In genomic region chr22:43292633-43293025, GRCh38 we compare ENCODE assay signal across 22 cellular contexts. TPM values are rescaled to one million over a fixed set of nuclear protein-coding genes. Genes with fewer than 3 reads are reported as not detected.
DNase-seq lines count a peak whose midpoint lies in the region; ATAC-seq and TF ChIP-seq lines count a peak whose summit lies in the region.
"Had no signal": no experiment of that assay in that cellular context is flagged by ENCODE, and none has a peak within 500 bp of the region (broad histone marks: within the 10 kb centered on the region; RNA-seq: fewer than 3 reads in every experiment).

No MANE protein-coding gene starts in this region.

- H3F3A ChIP-seq in neural progenitor cell (ENCODE audit: low read depth): peaks cover 9% of the 10 kb centered on the region

- H3K4me3 ChIP-seq in neural progenitor cell (no peak overlapping the region), thyroid gland (replicated peaks in 1 of 3) (no peak overlapping the region)
- H3K4me3 ChIP-seq: A549 had no signal

- H3K4me1 ChIP-seq in neural progenitor cell (peaks cover 45% of the 10 kb centered on the region), thyroid gland (peaks cover 17 to 46% of the 10 kb centered on the region in 2 donors)

- H3K9me3 Mint-ChIP-seq in neural progenitor cell: no peaks in the 10 kb centered on the region
- H3K9me3 Mint-ChIP-seq: T-helper 2 cell treated with Interferon-gamma antibody and Interleukin-4, amounts not matched to agents 5 μg/mL and 100 μg/mL, for 36 hours; WTC11 had no signal

- H3K9ac ChIP-seq in neural progenitor cell: no peak overlapping the region

- no peak overlapping the region for H3K4me3 Mint-ChIP-seq in neural progenitor cell
- H3K4me3 Mint-ChIP-seq: activated CD8-positive, alpha-beta T cell treated with anti-CD3 and anti-CD28 coated beads, Interleukin-2, amount 10 ng/mL, durations not matched to agents 7 days and 5 days; T-helper 2 cell treated with Interferon-gamma antibody and Interleukin-4, amounts not matched to agents 5 μg/mL and 100 μg/mL, for 36 hours; WTC11 had no signal

- peaks cover 68% of the 10 kb centered on the region for H3K4me1 Mint-ChIP-seq in neural progenitor cell
- H3K4me1 Mint-ChIP-seq: WTC11 had no signal

- TF ChIP-seq POLR2A in thyroid gland (IDR thresholded peaks at IDR 0.05): no peak

- H2AFZ ChIP-seq in neural progenitor cell (replicated peaks): no peak overlapping the region

- H3K36me3 ChIP-seq in neural progenitor cell (no peaks in the 10 kb centered on the region), thyroid gland (no peaks in the 10 kb centered on the region)

- peaks cover 49% of the 10 kb centered on the region for H4K20me1 ChIP-seq in neural progenitor cell (ENCODE audit: low read depth)

- H3K27ac ChIP-seq in VCaP: peak overlapping the region; percentile 58
- H3K27ac ChIP-seq in neural progenitor cell: no peak overlapping the region
- no peak overlapping the region for H3K27ac ChIP-seq in thyroid gland
- H3K27ac ChIP-seq: SK-N-MC had no signal

- peaks cover 18% of the 10 kb centered on the region for H3K27me3 Mint-ChIP-seq in neural progenitor cell (ENCODE audit: insufficient read depth, low read depth)

- DNase-seq in SHP77 treated with DMSO at 0.1 percent for 48 hours (lab: John Stamatoyannopoulos, UW): peak; percentile 21
- DNase-seq in SHP77 (lab: John Stamatoyannopoulos, UW): no peak
- no peak for DNase-seq in neural progenitor cell (ENCODE audit: low spot score)
- DNase-seq in hippocampal formation (lab: John Stamatoyannopoulos, UW): no peak
- no peak for DNase-seq in medulla oblongata (ENCODE audit: extremely low spot score)
- no peak for DNase-seq in thyroid gland
- DNase-seq: activated CD8-positive, alpha-beta T cell treated with anti-CD3 and anti-CD28 coated beads, Interleukin-2, amount 10 ng/mL, durations not matched to agents 7 days and 5 days; activated T-cell treated with anti-CD3 and anti-CD28 coated beads, Interleukin-2, amount 50 U/mL, for 1 hour; amniotic stem cell; Karpas-422; NCI-H2081; NCI-H82; stimulated activated CD4-positive, alpha-beta T cell treated with anti-CD3 and anti-CD28 coated beads, Interleukin-2, amount 100 ng/mL, for 24 hours; stimulated activated naive CD4-positive, alpha-beta T cell had no signal

- intact Hi-C loops in thyroid gland (cut with DNase I): no loop called here

- peak overlapping the region; percentile 6 for H3K27ac Mint-ChIP-seq in neural progenitor cell
- H3K27ac Mint-ChIP-seq: activated CD8-positive, alpha-beta T cell treated with anti-CD3 and anti-CD28 coated beads, Interleukin-2, amount 10 ng/mL, durations not matched to agents 7 days and 5 days; T-helper 2 cell treated with Interferon-gamma antibody and Interleukin-4, amounts not matched to agents 5 μg/mL and 100 μg/mL, for 36 hours; WTC11 had no signal

- H3K27me3 ChIP-seq in neural progenitor cell: no peaks in the 10 kb centered on the region
- H3K27me3 ChIP-seq in thyroid gland: no peaks in the 10 kb centered on the region

- ATAC-seq in HG02759 (IDR thresholded peaks at IDR 0.05; ENCODE audit: unreplicated experiment): no peak
- ATAC-seq: activated CD8-positive, alpha-beta T cell treated with anti-CD3 and anti-CD28 coated beads, Interleukin-2, amount 10 ng/mL, durations not matched to agents 7 days and 5 days; HCT116; WTC11 had no signal

- H3K79me2 ChIP-seq in neural progenitor cell (ENCODE audit: low read depth): no peaks in the 10 kb centered on the region

- H3K36me3 Mint-ChIP-seq in neural progenitor cell: peaks cover 1% of the 10 kb centered on the region
- H3K36me3 Mint-ChIP-seq: WTC11 had no signal

- WGBS in thyroid gland, 2 donors: 75 to 86% methylated on average over 7 to 9 of the region's 9 CpGs

- no peaks in the 10 kb centered on the region for H3K9me3 ChIP-seq in neural progenitor cell (ENCODE audit: low read depth)
- H3K9me3 ChIP-seq in thyroid gland: no peaks in the 10 kb centered on the region
- H3K9me3 ChIP-seq: A549 had no signal

- TF ChIP-seq CTCF in VCaP (conservative IDR thresholded peaks at IDR 0.05) (no peak), neural progenitor cell (IDR thresholded peaks at IDR 0.05) (no peak), thyroid gland (IDR thresholded peaks at IDR 0.05) (no peak)

- H3K4me2 ChIP-seq in neural progenitor cell: no peak overlapping the region

RNA-seq across cellular contexts. Expression of gene SCUBE1, which starts 50.5 kb away (rescaled TPM):
- total RNA-seq in neural progenitor cell (ENCODE audit: low replicate concordance) (25.9 and 35.3 TPM in 2 replicates), thyroid gland (1 to 10 TPM in 2 of 4 donors, under 1 TPM in 2; 0.78 to 3.5 (median 0.95) TPM)
- total RNA-seq: fibroblast of villous mesenchyme had no signal
